ENCODE assay signal across 8 cellular contexts in genomic region chr13:50244913-50245574, GRCh38.
DNase-seq lines count a peak whose midpoint lies in the region; ATAC-seq and TF ChIP-seq lines count a peak whose summit lies in the region.

No MANE protein-coding gene starts in this region.

- H3K4me3 ChIP-seq in brain microvascular endothelial cell (ENCODE audit: low read depth, low read length) = no peak overlapping the region
- no peak overlapping the region for H3K4me3 ChIP-seq in psoas muscle

- H3K9me3 ChIP-seq in psoas muscle = no peaks in the 10 kb centered on the region

- DNase-seq in 8988T (peak; percentile 16), RPMI8226 (peak; percentile 6), brain microvascular endothelial cell (peak; percentile 91), psoas muscle (no peak), HUDEP-2 (lab: John Stamatoyannopoulos, UW; ENCODE audit: unreplicated experiment in 76 of 76) (no peak), iPS-NIHi11 (ENCODE audit: low spot score) (no peak)

- TF ChIP-seq CTCF in brain microvascular endothelial cell (IDR thresholded peaks at IDR 0.05; ENCODE audit: low read depth, low read length, missing control alignments) = no peak
- TF ChIP-seq CTCF in psoas muscle (IDR thresholded peaks at IDR 0.05) = no peak

- WGBS in psoas muscle, 3 donors = 81 to 93% (median 84%) methylated on average over 5 of the region's 5 CpGs

- H3K36me3 ChIP-seq in brain microvascular endothelial cell (replicated peaks) = no peaks in the 10 kb centered on the region
- H3K36me3 ChIP-seq in psoas muscle (ENCODE audit: insufficient read depth in 1 of 2, low read depth in 1 of 2) = no peaks in the 10 kb centered on the region

- H3K27ac ChIP-seq in brain microvascular endothelial cell (peak overlapping the region; percentile 47), psoas muscle (peak overlapping the region; percentile 7)

- ATAC-seq in GM18858 (IDR thresholded peaks at IDR 0.05; ENCODE audit: unreplicated experiment) = peak; percentile 88
- peak; percentile 94 for ATAC-seq in HG03045 (IDR thresholded peaks at IDR 0.05; ENCODE audit: unreplicated experiment)
- ATAC-seq in psoas muscle = peak; percentile 69 to 92 (median 74)

- peaks cover 6% of the 10 kb centered on the region for H3K4me1 ChIP-seq in psoas muscle

- intact Hi-C loops in psoas muscle (cut with DNase I) = no loop called here

- H3K27me3 ChIP-seq in brain microvascular endothelial cell (replicated peaks) (no peaks in the 10 kb centered on the region), psoas muscle (ENCODE audit: insufficient read depth in 3 of 3, low read length in 2 of 3) (no peaks in the 10 kb centered on the region)

- in situ Hi-C loops in brain microvascular endothelial cell (cut with HindIII; ENCODE audit: low pct_ligation_motif_present, low sequenced_read_pairs) = no loop called here

Comparison
In these comparisons a context has a peak if more than half of its experiments do, and no peak if none do; other contexts are left out.
1. DNase-seq: peak in 8988T (single experiment), RPMI8226 (single experiment) and brain microvascular endothelial cell (single experiment); none in psoas muscle (0 of 2), HUDEP-2 (0 of 76) and iPS-NIHi11 (single experiment).
2. Peak in every context shown above with its lines, with median percentiles within 50 percentile points of each other: ATAC-seq.